25 cellular contexts compared by ENCODE assay signal in genomic region chr15:56973463-56973862, GRCh38.
"Had no signal": no experiment of that assay in that cellular context is flagged by ENCODE, and none has a peak within 500 bp of the region (broad histone marks: within the 10 kb centered on the region; RNA-seq: fewer than 3 reads in every experiment).

No MANE protein-coding gene starts in this region.

- H3K9me3 Mint-ChIP-seq: activated CD4-positive, alpha-beta memory T cell treated with anti-CD3 and anti-CD28 coated beads for 36 hours; activated naive CD4-positive, alpha-beta T cell treated with anti-CD3 and anti-CD28 coated beads for 36 hours; activated T-cell treated with anti-CD3 and anti-CD28 coated beads, Interleukin-2, amount 50 U/mL, for 4 hours; brain had no signal

- H3K36me3 ChIP-seq: ascending aorta, SJCRH30 had no signal

- H3K27ac Mint-ChIP-seq: activated CD4-positive, alpha-beta memory T cell treated with anti-CD3 and anti-CD28 coated beads for 36 hours; activated CD4-positive, alpha-beta T cell treated with anti-CD3 and anti-CD28 coated beads, Interleukin-2, amount 10 ng/mL, durations not matched to agents 7 days and 5 days; activated naive CD4-positive, alpha-beta T cell treated with anti-CD3 and anti-CD28 coated beads for 36 hours; activated naive CD8-positive, alpha-beta T cell treated with anti-CD3 and anti-CD28 coated beads for 36 hours; brain; T-cell had no signal

- H3K27ac ChIP-seq: ascending aorta, RWPE1, SJCRH30 had no signal

- H3K4me3 ChIP-seq: ascending aorta, SJCRH30 had no signal

- H3K27me3 Mint-ChIP-seq: activated CD4-positive, alpha-beta memory T cell treated with anti-CD3 and anti-CD28 coated beads for 36 hours; activated CD4-positive, alpha-beta T cell treated with anti-CD3 and anti-CD28 coated beads, Interleukin-2, amount 10 ng/mL, durations not matched to agents 7 days and 5 days; activated naive CD8-positive, alpha-beta T cell treated with anti-CD3 and anti-CD28 coated beads for 36 hours; brain; T-cell had no signal

- FAIRE-seq: TTC549 had no signal

- H3K4me3 Mint-ChIP-seq: activated CD4-positive, alpha-beta memory T cell treated with anti-CD3 and anti-CD28 coated beads for 36 hours; activated CD4-positive, alpha-beta T cell treated with anti-CD3 and anti-CD28 coated beads, Interleukin-2, amount 10 ng/mL, durations not matched to agents 7 days and 5 days; activated naive CD4-positive, alpha-beta T cell treated with anti-CD3 and anti-CD28 coated beads for 36 hours; activated naive CD8-positive, alpha-beta T cell treated with anti-CD3 and anti-CD28 coated beads for 36 hours; activated T-cell treated with anti-CD3 and anti-CD28 coated beads, Interleukin-2, amount 50 U/mL, for 4 hours; brain; T-cell had no signal

- DNase-seq: activated CD4-positive, alpha-beta memory T cell treated with anti-CD3 and anti-CD28 coated beads for 36 hours; activated CD4-positive, alpha-beta T cell treated with anti-CD3 and anti-CD28 coated beads, Interleukin-2, amount 10 ng/mL, durations not matched to agents 7 days and 5 days; activated CD4-positive, CD25-positive, alpha-beta regulatory T cell; activated CD8-positive, alpha-beta memory T cell treated with anti-CD3 and anti-CD28 coated beads for 24 hours; activated gamma-delta T cell; activated naive CD4-positive, alpha-beta T cell treated with anti-CD3 and anti-CD28 coated beads for 36 hours; activated naive CD8-positive, alpha-beta T cell treated with anti-CD3 and anti-CD28 coated beads for 36 hours; activated T-cell treated with anti-CD3 and anti-CD28 coated beads, Interleukin-2, amount 50 U/mL, for 4 hours; MM.1S; NCI-H1105; NCI-H1436; NCI-H1694 treated with DMSO at 0.1 percent for 48 hours; NCI-H2029 treated with DMSO at 0.1 percent for 48 hours; NCI-H510A treated with DMSO at 0.1 percent for 48 hours; NCI-H69; NK-92 treated with Interleukin-12 subunit alpha and Interleukin-12 subunit beta, amount 100 ng/mL, for 24 hours; Right ventricle myocardium superior; SJCRH30; T-cell; T-helper 2 cell; T1000 had no signal

- H3K4me1 ChIP-seq: SJCRH30 had no signal

- ATAC-seq: activated T-cell treated with anti-CD3 and anti-CD28 coated beads, Interleukin-2, amount 50 U/mL, for 4 hours; T-cell had no signal

- H3K9me3 ChIP-seq: ascending aorta, SJCRH30 had no signal

- H3K27me3 ChIP-seq: ascending aorta, SJCRH30 had no signal
